Comparison of ENCODE assay signal across 8 cellular contexts in genomic region chr1:58848818-58849411, GRCh38.
DNase-seq lines count a peak whose midpoint lies in the region; ATAC-seq, FAIRE-seq and TF ChIP-seq lines count a peak whose summit lies in the region.

No MANE protein-coding gene starts in this region.

- H3K27ac ChIP-seq in sigmoid colon: peak overlapping the region; percentile 10 to 60 (median 48)
- H3K27ac ChIP-seq in CD4-positive, alpha-beta T cell (ENCODE audit: low read depth, low read length): no peak overlapping the region

- H3K27me3 Mint-ChIP-seq in CD4-positive, alpha-beta T cell: no peaks in the 10 kb centered on the region

- peak; percentile 71 for DNase-seq in H54 (ENCODE audit: insufficient read length, low spot score)
- DNase-seq in glomerular endothelial cell (ENCODE audit: extremely low read depth, low read depth, low spot score): peak; percentile 95
- peak; percentile 74 for DNase-seq in sigmoid colon
- no peak for DNase-seq in AML-193 (lab: John Stamatoyannopoulos, UW)
- no peak for DNase-seq in globus pallidus (ENCODE audit: low spot score)
- no peak for DNase-seq in CD4-positive, alpha-beta T cell
- DNase-seq in NCI-H128 (lab: John Stamatoyannopoulos, UW; ENCODE audit: unreplicated experiment): no peak

- no peaks in the 10 kb centered on the region for H3K9me3 ChIP-seq in sigmoid colon
- no peaks in the 10 kb centered on the region for H3K9me3 ChIP-seq in CD4-positive, alpha-beta T cell (ENCODE audit: control insufficient read depth, low read length)

- no peak for TF ChIP-seq EP300 in sigmoid colon (IDR thresholded peaks at IDR 0.05)

- peaks cover 0 to 13% (median 10%) of the 10 kb centered on the region in 4 donors for H3K4me1 ChIP-seq in sigmoid colon

- peak; percentile 97 for ATAC-seq in SK-N-SH treated with all-trans-retinoic acid at 6 μM for 48 hours
- no peak for ATAC-seq in CD4-positive, alpha-beta T cell (ENCODE audit: poor library complexity)

- no peaks in the 10 kb centered on the region for H3K36me3 ChIP-seq in sigmoid colon

- peak; percentile 98 for FAIRE-seq in H54 (lab: Jason Lieb, UNC)

- WGBS in sigmoid colon, 2 donors: 30 to 57% methylated on average over 9 of the region's 9 CpGs

- no peak overlapping the region for H3K27ac Mint-ChIP-seq in CD4-positive, alpha-beta T cell

- intact Hi-C loops in sigmoid colon (cut with DNase I): no loop called here
- intact Hi-C loops in CD4-positive, alpha-beta T cell (cut with DNase I, micrococcal nuclease): no loop called here

- no peaks in the 10 kb centered on the region for H3K9me3 Mint-ChIP-seq in CD4-positive, alpha-beta T cell

- H3K4me1 Mint-ChIP-seq in CD4-positive, alpha-beta T cell (ENCODE audit: low read depth): no peaks in the 10 kb centered on the region

- H3K27me3 ChIP-seq in sigmoid colon: no peaks in the 10 kb centered on the region
- H3K27me3 ChIP-seq in CD4-positive, alpha-beta T cell (ENCODE audit: control insufficient read depth, insufficient read depth, low read length): no peaks in the 10 kb centered on the region

- no peak overlapping the region for H3K4me3 Mint-ChIP-seq in CD4-positive, alpha-beta T cell

- no peaks in the 10 kb centered on the region for H3K36me3 Mint-ChIP-seq in CD4-positive, alpha-beta T cell (ENCODE audit: low read depth)

- TF ChIP-seq CTCF in sigmoid colon (IDR thresholded peaks at IDR 0.05): no peak
- no peak for TF ChIP-seq CTCF in CD4-positive, alpha-beta T cell (IDR thresholded peaks at IDR 0.05)

- CTCF ChIA-PET in CD4-positive, alpha-beta T cell (lab: Charles Lee): no interaction called here

- H3K4me3 ChIP-seq in sigmoid colon: no peak overlapping the region

- TF ChIP-seq POLR2A in H54 (IDR thresholded peaks at IDR 0.05; ENCODE audit: low read depth, low read length) (no peak), sigmoid colon (IDR thresholded peaks at IDR 0.05) (no peak)

- POLR2A ChIA-PET in CD4-positive, alpha-beta T cell (lab: Charles Lee): no interaction called here

TF ChIP-seq in SK-N-SH treated with all-trans-retinoic acid at 6 μM for 48 hours, 23 proteins besides CTCF, POLR2A, EP300 and RAD21:
- TF ChIP-seq BACH2 (CRISPR knock-in tag; IDR thresholded peaks at IDR 0.05; ENCODE audit: borderline replicate concordance) (no peak), ISL1 (CRISPR knock-in tag; IDR thresholded peaks at IDR 0.05) (peak; percentile 39; the same call in 1 of the 2 replicates), ZFP3 (CRISPR knock-in tag; IDR thresholded peaks at IDR 0.05) (peak; percentile 76; the same call in 1 of the 2 replicates), ARNTL (CRISPR knock-in tag; IDR thresholded peaks at IDR 0.05; ENCODE audit: borderline replicate concordance, low read depth) (no peak)
- TF ChIP-seq, protein P1, sequence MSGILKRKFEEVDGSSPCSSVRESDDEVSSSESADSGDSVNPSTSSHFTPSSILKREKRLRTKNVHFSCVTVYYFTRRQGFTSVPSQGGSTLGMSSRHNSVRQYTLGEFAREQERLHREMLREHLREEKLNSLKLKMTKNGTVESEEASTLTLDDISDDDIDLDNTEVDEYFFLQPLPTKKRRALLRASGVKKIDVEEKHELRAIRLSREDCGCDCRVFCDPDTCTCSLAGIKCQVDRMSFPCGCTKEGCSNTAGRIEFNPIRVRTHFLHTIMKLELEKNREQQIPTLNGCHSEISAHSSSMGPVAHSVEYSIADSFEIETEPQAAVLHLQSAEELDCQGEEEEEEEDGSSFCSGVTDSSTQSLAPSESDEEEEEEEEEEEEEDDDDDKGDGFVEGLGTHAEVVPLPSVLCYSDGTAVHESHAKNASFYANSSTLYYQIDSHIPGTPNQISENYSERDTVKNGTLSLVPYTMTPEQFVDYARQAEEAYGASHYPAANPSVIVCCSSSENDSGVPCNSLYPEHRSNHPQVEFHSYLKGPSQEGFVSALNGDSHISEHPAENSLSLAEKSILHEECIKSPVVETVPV (CRISPR knock-in tag; IDR thresholded peaks at IDR 0.05): no peak

Comparison
In these comparisons a context has a peak if more than half of its experiments do, and no peak if none do; other contexts are left out.
1. DNase-seq: peak in H54 (single experiment), glomerular endothelial cell (single experiment) and sigmoid colon (single experiment); none in AML-193 (0 of 2), globus pallidus (single experiment), CD4-positive, alpha-beta T cell (0 of 10) and NCI-H128 (single experiment).